Comparison of ENCODE assay signal across 18 cellular contexts in genomic region chr11:34203377-34203801, GRCh38.
A peak's percentile ranks its signal among the peaks of the same experiment; 100 is the strongest.
DNase-seq lines count a peak whose midpoint lies in the region; ATAC-seq and TF ChIP-seq lines count a peak whose summit lies in the region.
"Had no signal": no experiment of that assay in that cellular context is flagged by ENCODE, and none has a peak within 500 bp of the region (broad histone marks: within the 10 kb centered on the region; RNA-seq: fewer than 3 reads in every experiment).

No MANE protein-coding gene starts in this region.

- no peak for TF ChIP-seq POLR2A in gastroesophageal sphincter (IDR thresholded peaks at IDR 0.05)
- TF ChIP-seq POLR2A in suprapubic skin (IDR thresholded peaks at IDR 0.05): no peak

- peaks cover 60% of the 10 kb centered on the region for H3K4me1 Mint-ChIP-seq in stimulated activated naive CD8-positive, alpha-beta T cell treated with anti-CD3 and anti-CD28 coated beads, Interleukin-15, amount 100 ng/mL, for 72 hours
- H3K4me1 Mint-ChIP-seq in activated CD4-positive, alpha-beta memory T cell treated with anti-CD3 and anti-CD28 coated beads, Interleukin-2, amount 10 ng/mL, durations not matched to agents 7 days and 5 days: peaks cover 42% of the 10 kb centered on the region

- CTCF ChIA-PET in activated CD4-positive, alpha-beta memory T cell treated with anti-CD3 and anti-CD28 coated beads, Interleukin-2, amount 10 ng/mL, durations not matched to agents 7 days and 5 days (lab: Charles Lee): interaction anchor here (0.7 kb wide), 1 partner anchor 29 kb away, joined by 3 read pairs; no protein-coding TSS in a partner anchor

- H3K36me3 Mint-ChIP-seq in activated CD4-positive, alpha-beta memory T cell treated with anti-CD3 and anti-CD28 coated beads, Interleukin-2, amount 10 ng/mL, durations not matched to agents 7 days and 5 days (ENCODE audit: low read depth): no peaks in the 10 kb centered on the region

- peaks cover 0 to 10% of the 10 kb centered on the region in 2 donors for H3K36me3 ChIP-seq in gastroesophageal sphincter
- no peaks in the 10 kb centered on the region for H3K36me3 ChIP-seq in suprapubic skin

- peak overlapping the region in 1 of 2 donors; percentile 1 for H3K4me3 Mint-ChIP-seq in stimulated activated naive CD8-positive, alpha-beta T cell treated with anti-CD3 and anti-CD28 coated beads, Interleukin-15, amount 100 ng/mL, for 72 hours
- no peak overlapping the region for H3K4me3 Mint-ChIP-seq in activated CD4-positive, alpha-beta memory T cell treated with anti-CD3 and anti-CD28 coated beads, Interleukin-2, amount 10 ng/mL, durations not matched to agents 7 days and 5 days

- H3K27ac Mint-ChIP-seq in stimulated activated naive CD8-positive, alpha-beta T cell treated with anti-CD3 and anti-CD28 coated beads, Interleukin-15, amount 100 ng/mL, for 72 hours: peak overlapping the region; percentile 31 to 74
- H3K27ac Mint-ChIP-seq in activated CD4-positive, alpha-beta memory T cell treated with anti-CD3 and anti-CD28 coated beads, Interleukin-2, amount 10 ng/mL, durations not matched to agents 7 days and 5 days: peak overlapping the region; percentile 22

- no peak overlapping the region for H3K27ac ChIP-seq in gastroesophageal sphincter
- no peak overlapping the region for H3K27ac ChIP-seq in suprapubic skin

- WGBS in gastroesophageal sphincter (ENCODE audit: low coverage in 1 of 2), 2 donors: 82% methylated on average over 2 of the region's 5 CpGs; no CpG with 5 or more reads in 1 of the 2 donors
- 80% methylated on average over 4 of the region's 5 CpGs for WGBS in suprapubic skin

- H3K4me3 ChIP-seq in gastroesophageal sphincter (no peak overlapping the region), suprapubic skin (no peak overlapping the region)

- no peaks in the 10 kb centered on the region for H3K9me3 Mint-ChIP-seq in stimulated activated naive CD8-positive, alpha-beta T cell treated with anti-CD3 and anti-CD28 coated beads, Interleukin-15, amount 100 ng/mL, for 72 hours
- no peaks in the 10 kb centered on the region for H3K9me3 Mint-ChIP-seq in activated CD4-positive, alpha-beta memory T cell treated with anti-CD3 and anti-CD28 coated beads, Interleukin-2, amount 10 ng/mL, durations not matched to agents 7 days and 5 days

- H3K27me3 ChIP-seq in gastroesophageal sphincter (no peaks in the 10 kb centered on the region), suprapubic skin (no peaks in the 10 kb centered on the region)

- TF ChIP-seq CTCF in gastroesophageal sphincter (IDR thresholded peaks at IDR 0.05) (no peak), suprapubic skin (IDR thresholded peaks at IDR 0.05) (no peak)

- POLR2A ChIA-PET in activated CD4-positive, alpha-beta memory T cell treated with anti-CD3 and anti-CD28 coated beads, Interleukin-2, amount 10 ng/mL, durations not matched to agents 7 days and 5 days (lab: Charles Lee): interaction anchor here (0.9 kb wide), 1 partner anchor 12 kb away, joined by 3 read pairs; no protein-coding TSS in a partner anchor

- no peak for DNase-seq in stimulated activated naive CD8-positive, alpha-beta T cell treated with anti-CD3 and anti-CD28 coated beads, Interleukin-15, amount 100 ng/mL, for 72 hours
- no peak for DNase-seq in stimulated activated naive CD8-positive, alpha-beta T cell treated with anti-CD3 and anti-CD28 coated beads, Interleukin-15, Interleukin-2, amounts not matched to agents 100 U/mL and 50 U/mL, for 24 hours
- DNase-seq in activated CD4-positive, alpha-beta memory T cell treated with anti-CD3 and anti-CD28 coated beads, Interleukin-2, amount 10 ng/mL, durations not matched to agents 7 days and 5 days: peak; percentile 30
- DNase-seq in kidney glomerular epithelial cell (lab: John Stamatoyannopoulos, UW) (no peak), activated T-cell treated with anti-CD3 and anti-CD28 coated beads for 4 hours (no peak), suprapubic skin (ENCODE audit: low spot score in 2 of 2) (no peak)
- DNase-seq: activated naive CD4-positive, alpha-beta T cell treated with anti-CD3 and anti-CD28 coated beads, Interleukin-2, amount 50 U/mL, for 16 hours; caudate nucleus; DMS79 treated with DMSO at 0.1 percent for 48 hours; head of caudate nucleus; left cardiac atrium; NCI-H446; PC-3; right cardiac atrium; stimulated activated CD4-positive, alpha-beta T cell treated with anti-CD3 and anti-CD28 coated beads, Interleukin-4, amount 100 ng/mL, for 1 hour; stimulated activated naive CD4-positive, alpha-beta T cell treated with Interleukin-2 at 50 U/mL for 16 hours had no signal

- no peak for TF ChIP-seq EP300 in gastroesophageal sphincter (IDR thresholded peaks at IDR 0.05)
- TF ChIP-seq EP300 in suprapubic skin (IDR thresholded peaks at IDR 0.05): no peak

- H3K9me3 ChIP-seq in gastroesophageal sphincter: no peaks in the 10 kb centered on the region
- no peaks in the 10 kb centered on the region for H3K9me3 ChIP-seq in suprapubic skin

- ATAC-seq in stimulated activated naive CD8-positive, alpha-beta T cell treated with anti-CD3 and anti-CD28 coated beads, Interleukin-15, amount 100 ng/mL, for 72 hours: peak; percentile 52
- ATAC-seq in stimulated activated naive CD8-positive, alpha-beta T cell treated with anti-CD3 and anti-CD28 coated beads, Interleukin-15, Interleukin-2, amounts not matched to agents 100 U/mL and 50 U/mL, for 24 hours: no peak
- ATAC-seq in HG03175 (IDR thresholded peaks at IDR 0.05; ENCODE audit: unreplicated experiment) (peak; percentile 52), gastroesophageal sphincter (no peak)
- ATAC-seq: left cardiac atrium, PC-3, right cardiac atrium had no signal

- peaks cover 14% of the 10 kb centered on the region for H3K27me3 Mint-ChIP-seq in stimulated activated naive CD8-positive, alpha-beta T cell treated with anti-CD3 and anti-CD28 coated beads, Interleukin-15, amount 100 ng/mL, for 72 hours
- peaks cover under 1% of the 10 kb centered on the region for H3K27me3 Mint-ChIP-seq in activated CD4-positive, alpha-beta memory T cell treated with anti-CD3 and anti-CD28 coated beads, Interleukin-2, amount 10 ng/mL, durations not matched to agents 7 days and 5 days

- H3K4me1 ChIP-seq in gastroesophageal sphincter: peaks cover 0 to 5% (median 0%) of the 10 kb centered on the region in 3 donors
- H3K4me1 ChIP-seq in suprapubic skin: no peaks in the 10 kb centered on the region

Comparison
In these comparisons a context has a peak if more than half of its experiments do, and no peak if none do; other contexts are left out.
1. ATAC-seq: peak in stimulated activated naive CD8-positive, alpha-beta T cell treated with anti-CD3 and anti-CD28 coated beads, Interleukin-15, amount 100 ng/mL, for 72 hours (single experiment) and HG03175 (single experiment); none in stimulated activated naive CD8-positive, alpha-beta T cell treated with anti-CD3 and anti-CD28 coated beads, Interleukin-15, Interleukin-2, amounts not matched to agents 100 U/mL and 50 U/mL, for 24 hours (single experiment) and gastroesophageal sphincter (single experiment).